Comparison of ENCODE assay signal across 12 cellular contexts in the genomic region with DNA sequence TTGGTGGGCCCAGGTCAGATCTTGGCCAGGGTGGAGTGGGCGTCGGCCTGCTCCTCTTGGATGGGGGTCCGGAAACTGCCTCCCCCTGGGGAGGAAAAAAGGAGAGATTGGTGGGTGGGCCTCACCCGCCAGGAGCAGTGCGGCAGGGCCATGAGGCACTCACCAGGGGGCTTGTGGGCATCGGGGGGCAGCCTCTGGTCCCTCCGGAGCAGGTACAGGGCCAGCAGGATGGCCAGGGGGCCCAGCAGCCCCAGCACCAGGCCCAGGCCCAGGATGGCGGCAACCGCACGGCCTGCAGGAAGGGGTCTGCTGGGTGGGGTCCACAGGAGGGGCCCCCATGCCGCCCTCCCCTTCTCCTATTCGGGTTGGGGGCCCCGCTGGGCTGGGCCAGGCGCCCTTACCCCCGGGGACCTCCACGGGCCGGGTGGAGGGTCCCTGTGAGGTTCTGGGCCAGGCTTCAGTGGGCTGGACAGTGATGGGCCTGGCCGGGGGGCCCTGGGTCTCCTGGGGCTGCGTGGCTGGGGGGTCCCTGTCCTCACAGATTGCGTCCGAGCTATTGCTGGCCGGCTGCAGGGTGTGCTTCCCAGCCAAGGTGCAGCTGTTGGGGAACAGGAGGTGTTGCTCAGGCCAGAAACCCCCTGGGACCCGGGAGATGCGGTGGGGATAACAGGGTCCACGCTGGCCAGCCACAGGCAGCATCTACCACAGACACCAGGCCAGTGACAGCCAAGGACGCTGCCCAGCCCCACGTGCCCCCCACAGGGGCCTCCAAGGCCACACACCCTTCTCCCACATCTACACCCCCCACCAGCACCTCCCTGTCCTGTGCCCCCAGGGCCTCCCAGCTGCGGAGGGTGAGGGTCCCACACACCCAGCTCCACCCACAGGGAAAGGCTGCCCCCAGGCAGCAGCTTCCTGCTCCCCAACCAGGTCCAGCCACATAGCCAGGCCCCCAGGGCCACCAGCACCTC. TPM values are rescaled to one million over a fixed set of nuclear protein-coding genes. Genes with fewer than 3 reads are reported as not detected.
DNase-seq lines count a peak whose midpoint lies in the region; ATAC-seq and TF ChIP-seq lines count a peak whose summit lies in the region.
"Had no signal": no experiment of that assay in that cellular context is flagged by ENCODE, and none has a peak within 500 bp of the region (broad histone marks: within the 10 kb centered on the region; RNA-seq: fewer than 3 reads in every experiment).

No MANE protein-coding gene starts in this region.

- DNase-seq in activated naive CD4-positive, alpha-beta T cell treated with anti-CD3 and anti-CD28 coated beads, Interleukin-2, amount 50 U/mL, for 72 hours (ENCODE audit: low spot score in 2 of 2) = peak in 1 of 2 donors; percentile 55
- DNase-seq in mucosa of descending colon (peak in 2 of 3 donors; percentile 30 to 52), WERI-Rb-1 (no peak), progenitor cell of endocrine pancreas (ENCODE audit: low spot score, unreplicated experiment) (no peak), DMS 273 treated with DMSO at 0.1 percent for 48 hours (lab: John Stamatoyannopoulos, UW) (no peak)
- DNase-seq: mesendoderm, MM.1S had no signal

- POLR2A ChIA-PET in HEK293 (lab: Yijun Ruan, JAX) = interaction anchor here (1.0 kb wide), 1 partner anchor 27 kb away, joined by 4 read pairs; no protein-coding TSS in a partner anchor

- H3K9me3 ChIP-seq in BLaER1 (no peaks in the 10 kb centered on the region), HEK293 (ENCODE audit: control insufficient read depth, insufficient read depth, low read depth, low read length) (no peaks in the 10 kb centered on the region), mucosa of descending colon (no peaks in the 10 kb centered on the region), WERI-Rb-1 (ENCODE audit: severe bottlenecking) (no peaks in the 10 kb centered on the region)

- H3K27ac Mint-ChIP-seq in activated naive CD4-positive, alpha-beta T cell treated with anti-CD3 and anti-CD28 coated beads, Interleukin-2, amount 50 U/mL, for 72 hours = peak overlapping the region; percentile 85 to 91
- H3K27ac Mint-ChIP-seq in progenitor cell of endocrine pancreas = no peak overlapping the region

- ATAC-seq in activated naive CD4-positive, alpha-beta T cell treated with anti-CD3 and anti-CD28 coated beads, Interleukin-2, amount 50 U/mL, for 72 hours = no peak
- ATAC-seq in mucosa of descending colon = no peak
- ATAC-seq in GM18858 (IDR thresholded peaks at IDR 0.05; ENCODE audit: unreplicated experiment) = no peak

- peaks cover 5 to 7% of the 10 kb centered on the region in 2 donors for H3K36me3 Mint-ChIP-seq in activated naive CD4-positive, alpha-beta T cell treated with anti-CD3 and anti-CD28 coated beads, Interleukin-2, amount 50 U/mL, for 72 hours
- H3K36me3 Mint-ChIP-seq in progenitor cell of endocrine pancreas (ENCODE audit: insufficient read depth) = peaks cover 4% of the 10 kb centered on the region

- H3K4me3 ChIP-seq in BLaER1 (peak overlapping the region; percentile 14; the same call in 1 of the 2 replicates), HEK293 (ENCODE audit: low read depth, low read length) (no peak overlapping the region), mucosa of descending colon (no peak overlapping the region), WERI-Rb-1 (ENCODE audit: low read depth, low read length) (no peak overlapping the region)

- H3K27me3 ChIP-seq in BLaER1 = peaks cover 12% of the 10 kb centered on the region
- H3K27me3 ChIP-seq in WERI-Rb-1 (ENCODE audit: insufficient read depth, low read depth, severe bottlenecking) = no peaks in the 10 kb centered on the region

- H4K20me1 ChIP-seq in BLaER1 = peaks cover 50% of the 10 kb centered on the region

- H3K4me1 ChIP-seq in BLaER1 (peaks cover 97% of the 10 kb centered on the region), HEK293 (ENCODE audit: control insufficient read depth, insufficient read depth, low read length) (peaks cover 3% of the 10 kb centered on the region; the same call in 1 of the 2 replicates), mucosa of descending colon (ENCODE audit: low read depth) (peaks cover 17% of the 10 kb centered on the region)
- H3K4me1 ChIP-seq: parathyroid adenoma had no signal

- H3K9ac ChIP-seq in BLaER1 = no peak overlapping the region
- H3K9ac ChIP-seq: parathyroid adenoma had no signal

- no peaks in the 10 kb centered on the region for H3K4me1 Mint-ChIP-seq in progenitor cell of endocrine pancreas (ENCODE audit: low read depth)

- peaks cover 19% of the 10 kb centered on the region for H3K36me3 ChIP-seq in BLaER1
- H3K36me3 ChIP-seq in HEK293 (ENCODE audit: control insufficient read depth in 2 of 2, insufficient read depth in 1 of 2, low read length in 2 of 2) = peaks cover 0 to 16% of the 10 kb centered on the region in 2 experiments; a peak in 1 of 3 replicates
- peaks cover 1% of the 10 kb centered on the region for H3K36me3 ChIP-seq in mucosa of descending colon (ENCODE audit: low read depth)
- H3K36me3 ChIP-seq in WERI-Rb-1 = peaks cover 11% of the 10 kb centered on the region

- CTCF ChIA-PET in HEK293 (lab: Yijun Ruan, JAX) = interaction anchor here (0.6 kb wide), 1 partner anchor 12 kb away, joined by 3 read pairs; no protein-coding TSS in a partner anchor

- peak overlapping the region; percentile 99 for H3K4me2 ChIP-seq in BLaER1

- H3K9me3 Mint-ChIP-seq in activated naive CD4-positive, alpha-beta T cell treated with anti-CD3 and anti-CD28 coated beads, Interleukin-2, amount 50 U/mL, for 72 hours = no peaks in the 10 kb centered on the region
- no peaks in the 10 kb centered on the region for H3K9me3 Mint-ChIP-seq in progenitor cell of endocrine pancreas (ENCODE audit: low read depth)
- H3K9me3 Mint-ChIP-seq: CD8-positive, alpha-beta memory T cell had no signal

- H3K27ac ChIP-seq in BLaER1 = peak overlapping the region; percentile 46
- H3K27ac ChIP-seq in HEK293 (ENCODE audit: extremely low read depth, low read depth, low read length) = no peak overlapping the region
- H3K27ac ChIP-seq in WERI-Rb-1 = no peak overlapping the region
- H3K27ac ChIP-seq: parathyroid adenoma had no signal

- intact Hi-C loops in mucosa of descending colon (cut with DNase I, micrococcal nuclease) = no loop called here

- no peak overlapping the region for H3K4me3 Mint-ChIP-seq in progenitor cell of endocrine pancreas (ENCODE audit: low read depth)

- TF ChIP-seq CTCF in HEK293 (tag by site-specific recombination; IDR thresholded peaks at IDR 0.05) (no peak), mucosa of descending colon (IDR thresholded peaks at IDR 0.05) (no peak), WERI-Rb-1 (IDR thresholded peaks at IDR 0.05; ENCODE audit: low read depth, low read length) (no peak), progenitor cell of endocrine pancreas (IDR thresholded peaks at IDR 0.05; ENCODE audit: unreplicated experiment) (no peak)

- H3K27me3 Mint-ChIP-seq in progenitor cell of endocrine pancreas = peaks cover under 1% of the 10 kb centered on the region
- H3K27me3 Mint-ChIP-seq: CD8-positive, alpha-beta memory T cell had no signal

TF ChIP-seq in HEK293, 187 proteins besides CTCF, POLR2A, EP300 and RAD21:
- TF ChIP-seq TCF7L2 (IDR thresholded peaks at IDR 0.05; ENCODE audit: borderline replicate concordance, low read depth, low read length) = no peak
- 0 out of 2 replicates have a peak, but pooled peaks have one; percentile 7 for TF ChIP-seq GLIS1 (tag by site-specific recombination; IDR thresholded peaks at IDR 0.05)
- TF ChIP-seq ZNF426 (tag by site-specific recombination; IDR thresholded peaks at IDR 0.05) = no peak
- TF ChIP-seq KLF8 (tag by site-specific recombination; IDR thresholded peaks at IDR 0.05) = no peak
- TF ChIP-seq ZNF391 (tag by site-specific recombination; IDR thresholded peaks at IDR 0.05; ENCODE audit: borderline replicate concordance, low read depth) = no peak
- TF ChIP-seq GLIS2 (tag by site-specific recombination; IDR thresholded peaks at IDR 0.05) = peak; percentile 59; the same call in 1 of the 2 replicates

RNA-seq across cellular contexts. Expression of a gene that starts 2.1 kb away (rescaled TPM):
- total RNA-seq in activated naive CD4-positive, alpha-beta T cell treated with anti-CD3 and anti-CD28 coated beads, Interleukin-2, amount 50 U/mL, for 72 hours = 100 to 1,000 TPM; 166 to 176 TPM
- total RNA-seq in mucosa of descending colon (1 to 10 TPM in 1 of 3 donors, under 1 TPM in 2; 0.69 to 1.2 (median 0.80) TPM), progenitor cell of endocrine pancreas (0.33 and 0.38 TPM in 2 replicates)

RNA-seq across cellular contexts. Expression of a gene that starts 5.4 kb away (rescaled TPM):
- 100 to 1,000 TPM in 1 of 2 donors, 10 to 100 TPM in 1; 43.6 to 250 TPM for total RNA-seq in activated naive CD4-positive, alpha-beta T cell treated with anti-CD3 and anti-CD28 coated beads, Interleukin-2, amount 50 U/mL, for 72 hours
- total RNA-seq in mucosa of descending colon (1 to 10 TPM; 1.6 to 2.2 (median 2.2) TPM), progenitor cell of endocrine pancreas (0.48 TPM in 1 of 2 replicates, not detected in the other)

RNA-seq across cellular contexts. Expression of a gene that starts 20.0 kb away (rescaled TPM):
- total RNA-seq in activated naive CD4-positive, alpha-beta T cell treated with anti-CD3 and anti-CD28 coated beads, Interleukin-2, amount 50 U/mL, for 72 hours = 100 to 1,000 TPM in 1 of 2 donors, 10 to 100 TPM in 1; 68.4 to 144 TPM
- total RNA-seq in mucosa of descending colon = 100 to 1,000 TPM; 169 to 257 (median 226) TPM
- total RNA-seq in progenitor cell of endocrine pancreas = 103 and 107 TPM in 2 replicates

RNA-seq across cellular contexts. Expression of a gene that starts 20.2 kb away (rescaled TPM):
- total RNA-seq in activated naive CD4-positive, alpha-beta T cell treated with anti-CD3 and anti-CD28 coated beads, Interleukin-2, amount 50 U/mL, for 72 hours = 10 to 100 TPM in 1 of 2 donors, 1 to 10 TPM in 1; 9.0 to 12.5 TPM
- 10 to 100 TPM in 1 of 3 donors, 1 to 10 TPM in 2; 7.3 to 12.5 (median 9.0) TPM for total RNA-seq in mucosa of descending colon
- 31.7 and 31.9 TPM in 2 replicates for total RNA-seq in progenitor cell of endocrine pancreas

RNA-seq across cellular contexts. Expression of a gene that starts 34.7 kb away (rescaled TPM):
- total RNA-seq in activated naive CD4-positive, alpha-beta T cell treated with anti-CD3 and anti-CD28 coated beads, Interleukin-2, amount 50 U/mL, for 72 hours = 10 to 100 TPM in 1 of 2 donors, 1 to 10 TPM in 1; 4.0 to 17.7 TPM
- total RNA-seq in mucosa of descending colon (10 to 100 TPM; 21.5 to 54.0 (median 36.5) TPM), progenitor cell of endocrine pancreas (1.7 and 2.7 TPM in 2 replicates)

Comparison
In these comparisons a context has a peak if more than half of its experiments do, and no peak if none do; other contexts are left out.
1. DNase-seq: peak in mucosa of descending colon (2 of 3); none in WERI-Rb-1 (single experiment), progenitor cell of endocrine pancreas (single experiment) and DMS 273 treated with DMSO at 0.1 percent for 48 hours (single experiment).
2. RNA of a gene that starts 2.1 kb away (total RNA-seq): 166 to 176 TPM in activated naive CD4-positive, alpha-beta T cell treated with anti-CD3 and anti-CD28 coated beads, Interleukin-2, amount 50 U/mL, for 72 hours; 0.69 to 1.2 TPM in mucosa of descending colon and 0.33 to 0.38 TPM in progenitor cell of endocrine pancreas; every median in the first group is over 10 times any median in the second.
3. RNA of a gene that starts 5.4 kb away (total RNA-seq): 43.6 to 250 TPM in activated naive CD4-positive, alpha-beta T cell treated with anti-CD3 and anti-CD28 coated beads, Interleukin-2, amount 50 U/mL, for 72 hours; 1.6 to 2.2 TPM in mucosa of descending colon and 0.48 TPM in progenitor cell of endocrine pancreas; every median in the first group is over 10 times any median in the second.